In the genomic region with DNA sequence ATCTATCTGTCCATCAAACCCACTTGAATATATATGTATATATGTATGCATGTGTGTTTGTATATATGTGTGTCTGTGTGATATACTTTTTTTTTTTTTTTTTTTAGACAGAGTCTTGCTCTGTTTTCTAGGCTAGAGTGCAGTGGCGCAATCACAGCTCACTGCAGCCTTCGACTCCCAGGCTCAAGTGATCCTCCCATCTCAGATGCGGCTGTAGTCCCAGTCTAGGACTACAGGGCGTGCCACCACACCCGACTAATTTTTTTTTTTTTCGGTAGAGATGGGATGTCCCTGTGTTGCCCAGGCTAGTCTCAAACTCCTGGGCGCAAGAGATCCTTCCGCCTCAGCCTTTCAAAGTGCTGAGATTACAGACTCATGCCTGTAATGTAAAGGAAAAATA, we compare ENCODE assay signal across 1 cellular context.
TF ChIP-seq lines count a peak whose summit lies in the region.

No MANE protein-coding gene starts in this region.

TF ChIP-seq in HepG2, 621 proteins besides CTCF, POLR2A, EP300 and RAD21:
- TF ChIP-seq KAT7 (CRISPR knock-in tag; IDR thresholded peaks at IDR 0.05; ENCODE audit: borderline replicate concordance) (no peak), CEBPB (IDR thresholded peaks at IDR 0.05; ENCODE audit: borderline replicate concordance, low read depth, low read length) (peak; percentile 1; the same call in 1 of the 2 replicates)
